In the genomic region with DNA sequence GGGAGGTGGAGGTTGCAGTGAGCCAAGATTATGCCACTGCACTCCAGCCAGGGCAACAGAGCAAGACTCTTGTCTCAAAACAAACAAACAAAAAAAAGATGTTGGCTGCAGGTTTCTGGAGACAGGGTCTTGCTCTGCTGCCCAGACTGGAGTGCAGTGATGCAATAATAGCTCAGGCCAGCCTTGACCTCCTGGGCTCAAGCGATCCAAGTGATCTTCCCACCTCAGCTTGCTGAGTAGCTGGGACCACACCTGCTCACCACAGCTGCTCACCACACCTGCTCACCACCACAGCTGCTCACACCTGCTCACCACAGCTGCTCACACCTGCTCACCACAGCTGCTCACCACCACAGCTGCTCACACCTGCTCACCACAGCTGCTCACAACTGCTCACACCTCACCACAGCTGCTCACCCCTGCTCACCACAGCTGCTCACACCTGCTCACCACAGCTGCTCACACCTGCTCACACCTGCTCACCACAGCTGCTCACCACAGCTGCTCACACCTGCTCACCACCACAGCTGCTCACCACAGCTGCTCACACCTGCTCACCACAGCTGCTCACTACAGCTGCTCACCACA, we compare ENCODE assay signal across 1 cellular context.
TF ChIP-seq lines count a peak whose summit lies in the region.

No MANE protein-coding gene starts in this region.

TF ChIP-seq in HEK293, 187 proteins besides CTCF, POLR2A, EP300 and RAD21:
- TF ChIP-seq, protein P1, sequence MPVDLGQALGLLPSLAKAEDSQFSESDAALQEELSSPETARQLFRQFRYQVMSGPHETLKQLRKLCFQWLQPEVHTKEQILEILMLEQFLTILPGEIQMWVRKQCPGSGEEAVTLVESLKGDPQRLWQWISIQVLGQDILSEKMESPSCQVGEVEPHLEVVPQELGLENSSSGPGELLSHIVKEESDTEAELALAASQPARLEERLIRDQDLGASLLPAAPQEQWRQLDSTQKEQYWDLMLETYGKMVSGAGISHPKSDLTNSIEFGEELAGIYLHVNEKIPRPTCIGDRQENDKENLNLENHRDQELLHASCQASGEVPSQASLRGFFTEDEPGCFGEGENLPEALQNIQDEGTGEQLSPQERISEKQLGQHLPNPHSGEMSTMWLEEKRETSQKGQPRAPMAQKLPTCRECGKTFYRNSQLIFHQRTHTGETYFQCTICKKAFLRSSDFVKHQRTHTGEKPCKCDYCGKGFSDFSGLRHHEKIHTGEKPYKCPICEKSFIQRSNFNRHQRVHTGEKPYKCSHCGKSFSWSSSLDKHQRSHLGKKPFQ (tag by site-specific recombination; IDR thresholded peaks at IDR 0.05): 0 out of 2 replicates have a peak, but pooled peaks have one; percentile 45
